In the genomic region with DNA sequence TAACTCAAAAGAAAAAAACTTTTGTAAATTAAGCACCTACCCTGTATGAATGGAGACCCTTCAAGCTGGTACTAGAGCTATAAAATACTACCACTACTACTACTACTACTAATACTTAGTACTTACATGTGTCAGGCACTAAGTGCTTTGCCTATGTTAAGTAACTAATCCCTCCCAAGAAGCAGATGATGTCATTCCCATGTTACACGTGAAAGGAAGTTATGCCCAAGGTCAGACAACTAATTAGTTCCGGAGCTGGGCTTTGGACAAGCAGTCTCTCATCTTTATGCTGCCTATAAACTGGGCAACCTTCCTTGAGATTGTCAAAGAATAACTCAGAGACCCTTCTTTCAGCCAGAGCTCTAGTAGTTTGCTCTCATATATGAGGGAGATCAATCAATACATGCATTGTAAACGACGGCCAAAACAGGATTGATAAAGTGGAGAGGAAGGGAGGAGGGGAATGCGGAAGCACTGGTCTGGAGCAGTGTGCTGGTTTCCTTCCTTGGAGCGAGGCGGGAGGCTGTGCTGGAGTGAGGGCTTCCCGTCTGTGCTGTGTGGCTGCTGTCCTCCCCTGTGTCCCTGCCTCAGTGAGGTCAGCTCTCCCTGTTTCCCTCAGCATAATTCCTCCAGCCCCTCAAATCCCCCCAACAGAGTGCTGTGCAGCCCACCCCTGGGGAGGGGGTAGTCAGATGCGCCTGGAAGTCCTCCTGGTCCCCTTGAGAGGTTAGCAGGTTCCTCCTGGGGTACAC, we compare ENCODE assay signal across 16 cellular contexts. TPM values are rescaled to one million over a fixed set of nuclear protein-coding genes. Genes with fewer than 3 reads are reported as not detected.
A peak's percentile ranks its signal among the peaks of the same experiment; 100 is the strongest.
DNase-seq lines count a peak whose midpoint lies in the region; ATAC-seq and TF ChIP-seq lines count a peak whose summit lies in the region.
"Had no signal": no experiment of that assay in that cellular context is flagged by ENCODE, and none has a peak within 500 bp of the region (broad histone marks: within the 10 kb centered on the region; RNA-seq: fewer than 3 reads in every experiment).

No MANE protein-coding gene starts in this region.

- no peaks in the 10 kb centered on the region for H3K79me2 ChIP-seq in PC-9 (ENCODE audit: low read depth)

- H3K27me3 ChIP-seq in PC-9 (ENCODE audit: insufficient read depth, low read depth) (no peaks in the 10 kb centered on the region), tibial nerve (peaks cover 0 to 6% of the 10 kb centered on the region in 2 donors)

- H3K27ac Mint-ChIP-seq in activated naive CD4-positive, alpha-beta T cell treated with anti-CD3 and anti-CD28 coated beads for 36 hours, result no peak overlapping the region
- H3K27ac Mint-ChIP-seq in WTC11, result no peak overlapping the region
- H3K27ac Mint-ChIP-seq: activated CD8-positive, alpha-beta T cell treated with anti-CD3 and anti-CD28 coated beads for 36 hours; mesothelial cell of epicardium had no signal

- BruUV-seq in PC-9 (replicated peaks; lab: Mats Ljungman, UMichigan), result no TSS peak

- H3F3A ChIP-seq in PC-9 (ENCODE audit: insufficient read depth, low read depth), result no peaks in the 10 kb centered on the region

- peak; percentile 21; the same call in 1 of the 2 replicates for ATAC-seq in WTC11
- no peak for ATAC-seq in GM19351 (IDR thresholded peaks at IDR 0.05; ENCODE audit: unreplicated experiment)
- ATAC-seq: activated CD8-positive, alpha-beta T cell treated with anti-CD3 and anti-CD28 coated beads for 36 hours; esophagus mucosa; Panc1 had no signal

- H4K20me1 ChIP-seq in PC-9 (ENCODE audit: insufficient read depth), result no peaks in the 10 kb centered on the region

- no peak overlapping the region for H2AFZ ChIP-seq in PC-9

- no peak overlapping the region for H3K4me3 ChIP-seq in PC-9
- no peak overlapping the region for H3K4me3 ChIP-seq in tibial nerve

- H3K4me3 Mint-ChIP-seq in activated naive CD4-positive, alpha-beta T cell treated with anti-CD3 and anti-CD28 coated beads for 36 hours, result no peak overlapping the region
- no peak overlapping the region for H3K4me3 Mint-ChIP-seq in WTC11
- H3K4me3 Mint-ChIP-seq: activated CD8-positive, alpha-beta T cell treated with anti-CD3 and anti-CD28 coated beads for 36 hours; central memory CD8-positive, alpha-beta T cell; mesothelial cell of epicardium had no signal

- no peaks in the 10 kb centered on the region for H3K36me3 Mint-ChIP-seq in activated naive CD4-positive, alpha-beta T cell treated with anti-CD3 and anti-CD28 coated beads for 36 hours (ENCODE audit: low read depth)
- H3K36me3 Mint-ChIP-seq in WTC11, result no peaks in the 10 kb centered on the region
- H3K36me3 Mint-ChIP-seq: mesothelial cell of epicardium had no signal

- H3K4me1 ChIP-seq in PC-9 (replicated peaks; ENCODE audit: insufficient read depth) (no peaks in the 10 kb centered on the region), tibial nerve (no peaks in the 10 kb centered on the region)

- no peak for TF ChIP-seq POLR2A in tibial nerve (IDR thresholded peaks at IDR 0.05)

- DNase-seq in activated naive CD4-positive, alpha-beta T cell treated with anti-CD3 and anti-CD28 coated beads for 36 hours, result peak; percentile 1
- DNase-seq in activated naive CD4-positive, alpha-beta T cell treated with Interleukin-2 at 50 U/mL for 16 hours, result no peak
- no peak for DNase-seq in WTC11 (ENCODE audit: low spot score)
- peak; percentile 53 for DNase-seq in kidney tubule cell (ENCODE audit: low spot score)
- no peak for DNase-seq in PC-9
- DNase-seq in tibial nerve (ENCODE audit: low spot score in 2 of 2), result no peak
- DNase-seq in NAMALWA (ENCODE audit: low spot score), result no peak
- DNase-seq: activated CD8-positive, alpha-beta T cell treated with anti-CD3 and anti-CD28 coated beads for 36 hours; activated naive CD4-positive, alpha-beta T cell; stimulated activated CD4-positive, alpha-beta T cell treated with anti-CD3 and anti-CD28 coated beads, Interleukin-1b, Interleukin-23, amount 100 ng/mL, for 48 hours; T-helper 2 cell had no signal

- H3K9me3 Mint-ChIP-seq in activated naive CD4-positive, alpha-beta T cell treated with anti-CD3 and anti-CD28 coated beads for 36 hours, result no peaks in the 10 kb centered on the region
- H3K9me3 Mint-ChIP-seq in WTC11, result no peaks in the 10 kb centered on the region
- H3K9me3 Mint-ChIP-seq: activated CD8-positive, alpha-beta T cell treated with anti-CD3 and anti-CD28 coated beads for 36 hours; central memory CD8-positive, alpha-beta T cell had no signal

- H3K9me3 ChIP-seq in PC-9 (ENCODE audit: insufficient read depth, low read depth) (no peaks in the 10 kb centered on the region), tibial nerve (peaks cover 0 to 10% (median 0%) of the 10 kb centered on the region in 4 donors)

- POLR2A ChIA-PET in WTC11 (lab: Charles Lee), result no interaction called here
- POLR2A ChIA-PET in PC-9 (lab: Charles Lee; ENCODE audit: unreplicated experiment), result no interaction called here

- no peaks in the 10 kb centered on the region for H3K4me1 Mint-ChIP-seq in activated naive CD4-positive, alpha-beta T cell treated with anti-CD3 and anti-CD28 coated beads for 36 hours (ENCODE audit: low read depth)
- peaks cover 13% of the 10 kb centered on the region for H3K4me1 Mint-ChIP-seq in WTC11
- H3K4me1 Mint-ChIP-seq: central memory CD8-positive, alpha-beta T cell; mesothelial cell of epicardium had no signal

- H3K9me2 ChIP-seq in PC-9 (ENCODE audit: insufficient read depth), result no peaks in the 10 kb centered on the region

- intact Hi-C loops in activated naive CD4-positive, alpha-beta T cell treated with anti-CD3 and anti-CD28 coated beads for 36 hours (cut with micrococcal nuclease), result loop anchor here (2.0 kb wide), 2 partner anchors 59 to 267 kb away; no protein-coding TSS in a partner anchor
- intact Hi-C loops in PC-9 (cut with micrococcal nuclease; ENCODE audit: unreplicated experiment), result loop anchor here (2.0 kb wide), 1 partner anchor 51 kb away; no protein-coding TSS in a partner anchor

- H3K27ac ChIP-seq in PC-9 (no peak overlapping the region), tibial nerve (no peak overlapping the region)

- no peak for TF ChIP-seq CTCF in WTC11 (IDR thresholded peaks at IDR 0.05)
- no peak for TF ChIP-seq CTCF in PC-9 (conservative IDR thresholded peaks at IDR 0.05)
- no peak for TF ChIP-seq CTCF in tibial nerve (IDR thresholded peaks at IDR 0.05)

- no peak overlapping the region for H3K4me2 ChIP-seq in PC-9

- H3K27me3 Mint-ChIP-seq in activated naive CD4-positive, alpha-beta T cell treated with anti-CD3 and anti-CD28 coated beads for 36 hours (ENCODE audit: low read depth), result peaks cover 17% of the 10 kb centered on the region
- peaks cover 34% of the 10 kb centered on the region for H3K27me3 Mint-ChIP-seq in WTC11 (ENCODE audit: low read depth)

- CTCF ChIA-PET in activated naive CD4-positive, alpha-beta T cell treated with anti-CD3 and anti-CD28 coated beads for 36 hours (lab: Charles Lee), result interaction anchor here (0.9 to 8.6 kb wide), 10 partner anchors 9 to 135 kb away, joined by 3 to 143 read pairs (median 6); partner anchors contain the start of gene FIGLA
- CTCF ChIA-PET in WTC11 (lab: Charles Lee) (interaction anchor here (0.9 to 4.7 kb wide), 14 partner anchors 9 to 154 kb away, joined by 3 to 55 read pairs (median 5); partner anchors contain the start of genes ADD2 and ATP6V1B1), PC-9 (lab: Charles Lee) (interaction anchor here (1.0 kb wide), 1 partner anchor 10 kb away, joined by 3 read pairs; no protein-coding TSS in a partner anchor)

- TF ChIP-seq EP300 in tibial nerve (IDR thresholded peaks at IDR 0.05), result no peak

- WGBS in tibial nerve, 2 donors, result 51 to 58% methylated on average over 9 of the region's 9 CpGs

- no peaks in the 10 kb centered on the region for H3K36me3 ChIP-seq in PC-9 (ENCODE audit: low read depth)
- no peaks in the 10 kb centered on the region for H3K36me3 ChIP-seq in tibial nerve

TF ChIP-seq in WTC11, 78 proteins besides CTCF, POLR2A, EP300 and RAD21 (continues in another document):
- TF ChIP-seq RELA (CRISPR knock-in tag; IDR thresholded peaks at IDR 0.05; ENCODE audit: borderline replicate concordance) (no peak), CREM (CRISPR knock-in tag; IDR thresholded peaks at IDR 0.05) (no peak), PRDM15 (CRISPR knock-in tag; IDR thresholded peaks at IDR 0.05) (no peak), EMX1 (CRISPR knock-in tag; IDR thresholded peaks at IDR 0.05) (no peak), ZNF671 (CRISPR knock-in tag; IDR thresholded peaks at IDR 0.05) (no peak)

RNA-seq across cellular contexts. Expression of gene ATP6V1B1, which starts 13.7 kb away (rescaled TPM):
- not detected for total RNA-seq in activated naive CD4-positive, alpha-beta T cell treated with anti-CD3 and anti-CD28 coated beads for 36 hours
- total RNA-seq in WTC11 (2021) (not detected in 3 replicates), PC-9 (2021) (7.8 and 13.9 TPM in 2 replicates), tibial nerve (1 to 10 TPM in 2 of 4 donors, not detected in 2; 1.2 to 2.5 TPM)
- total RNA-seq: activated CD8-positive, alpha-beta T cell treated with anti-CD3 and anti-CD28 coated beads for 36 hours; mesothelial cell of epicardium had no signal

RNA-seq across cellular contexts. Expression of gene VAX2, which starts 21.6 kb away (rescaled TPM):
- not detected for total RNA-seq in activated naive CD4-positive, alpha-beta T cell treated with anti-CD3 and anti-CD28 coated beads for 36 hours
- total RNA-seq in WTC11 (2021), result not detected in 3 replicates
- total RNA-seq in PC-9 (2021), result 0.58 TPM in 1 of 2 replicates, not detected in the other
- 1 to 10 TPM in 2 of 4 donors, under 1 TPM in 2; 0.44 to 3.3 (median 1.2) TPM for total RNA-seq in tibial nerve
- total RNA-seq: activated CD8-positive, alpha-beta T cell treated with anti-CD3 and anti-CD28 coated beads for 36 hours had no signal

RNA-seq across cellular contexts. Expression of gene ANKRD53, which starts 56.4 kb away (rescaled TPM):
- under 1 TPM in 1 of 2 experiments, not detected in 1; 0.24 TPM for total RNA-seq in activated naive CD4-positive, alpha-beta T cell treated with anti-CD3 and anti-CD28 coated beads for 36 hours
- total RNA-seq in WTC11 (2021) (0.39 to 0.81 TPM (median 0.80 TPM) in 3 replicates), PC-9 (2021) (not detected in 2 replicates), tibial nerve (1 to 10 TPM; 1.3 to 9.0 (median 2.7) TPM)
- total RNA-seq: activated CD8-positive, alpha-beta T cell treated with anti-CD3 and anti-CD28 coated beads for 36 hours had no signal

Comparison
In these comparisons a context has a peak if more than half of its experiments do, and no peak if none do; other contexts are left out.
1. DNase-seq: peak in activated naive CD4-positive, alpha-beta T cell treated with anti-CD3 and anti-CD28 coated beads for 36 hours (single experiment) and kidney tubule cell (single experiment); none in activated naive CD4-positive, alpha-beta T cell treated with Interleukin-2 at 50 U/mL for 16 hours (single experiment), WTC11 (single experiment), PC-9 (0 of 2), tibial nerve (0 of 2) and NAMALWA (single experiment).